ENCODE assay signal across 8 cellular contexts in genomic region chr1:40064797-40065492, GRCh38. TPM values are rescaled to one million over a fixed set of nuclear protein-coding genes. Genes with fewer than 3 reads are reported as not detected.
DNase-seq lines count a peak whose midpoint lies in the region; ATAC-seq and TF ChIP-seq lines count a peak whose summit lies in the region.

No MANE protein-coding gene starts in this region.

- ATAC-seq in activated CD4-positive, alpha-beta T cell treated with anti-CD3 and anti-CD28 coated beads for 36 hours, result no peak
- peak; percentile 70 for ATAC-seq in HG03039 (IDR thresholded peaks at IDR 0.05; ENCODE audit: unreplicated experiment)
- ATAC-seq in T-helper 17 cell, result peak; percentile 59

- TF ChIP-seq CTCF in neural crest cell (conservative IDR thresholded peaks at IDR 0.05), result no peak

- intact Hi-C loops in activated CD4-positive, alpha-beta T cell treated with anti-CD3 and anti-CD28 coated beads for 36 hours (cut with DNase I, micrococcal nuclease), result no loop called here
- intact Hi-C loops in posterior cingulate gyrus (cut with DNase I), result no loop called here

- peak overlapping the region; percentile 94 for H3K27ac Mint-ChIP-seq in activated CD4-positive, alpha-beta T cell treated with anti-CD3 and anti-CD28 coated beads for 36 hours
- peak overlapping the region; percentile 91 for H3K27ac Mint-ChIP-seq in T-helper 17 cell
- H3K27ac Mint-ChIP-seq in neural crest cell (ENCODE audit: unreplicated experiment), result peak overlapping the region; percentile 73

- H3K27me3 Mint-ChIP-seq in activated CD4-positive, alpha-beta T cell treated with anti-CD3 and anti-CD28 coated beads for 36 hours, result no peaks in the 10 kb centered on the region
- H3K27me3 Mint-ChIP-seq in T-helper 17 cell (no peaks in the 10 kb centered on the region), neural crest cell (ENCODE audit: low read depth) (no peaks in the 10 kb centered on the region)

- H3K9me3 ChIP-seq in T-helper 17 cell (ENCODE audit: control insufficient read depth, low read length, poor library complexity, severe bottlenecking), result no peaks in the 10 kb centered on the region

- H3K4me3 Mint-ChIP-seq in activated CD4-positive, alpha-beta T cell treated with anti-CD3 and anti-CD28 coated beads for 36 hours, result no peak overlapping the region
- H3K4me3 Mint-ChIP-seq in T-helper 17 cell, result no peak overlapping the region
- no peak overlapping the region for H3K4me3 Mint-ChIP-seq in neural crest cell

- no peak for DNase-seq in activated CD4-positive, alpha-beta T cell treated with anti-CD3 and anti-CD28 coated beads for 36 hours
- DNase-seq in activated CD4-positive, alpha-beta T cell treated with anti-CD3 and anti-CD28 coated beads for 1 hour, result no peak
- DNase-seq in T-helper 17 cell, result no peak
- no peak for DNase-seq in neural crest cell (ENCODE audit: low read depth, low spot score)
- DNase-seq in NCI-H446 treated with DMSO at 0.1 percent for 48 hours (lab: John Stamatoyannopoulos, UW), result no peak
- DNase-seq in NCI-H1930 (lab: John Stamatoyannopoulos, UW), result no peak
- DNase-seq in posterior cingulate gyrus, result no peak

- H3K9me3 Mint-ChIP-seq in activated CD4-positive, alpha-beta T cell treated with anti-CD3 and anti-CD28 coated beads for 36 hours (ENCODE audit: low read depth), result no peaks in the 10 kb centered on the region
- no peaks in the 10 kb centered on the region for H3K9me3 Mint-ChIP-seq in neural crest cell

- peaks cover 80% of the 10 kb centered on the region for H3K36me3 Mint-ChIP-seq in activated CD4-positive, alpha-beta T cell treated with anti-CD3 and anti-CD28 coated beads for 36 hours (ENCODE audit: low read depth)
- H3K36me3 Mint-ChIP-seq in T-helper 17 cell (ENCODE audit: low read depth) (peaks cover 16% of the 10 kb centered on the region), neural crest cell (ENCODE audit: low read depth) (peaks cover 23% of the 10 kb centered on the region)

- H3K4me1 Mint-ChIP-seq in activated CD4-positive, alpha-beta T cell treated with anti-CD3 and anti-CD28 coated beads for 36 hours, result peaks cover 65% of the 10 kb centered on the region
- peaks cover 49% of the 10 kb centered on the region for H3K4me1 Mint-ChIP-seq in T-helper 17 cell
- H3K4me1 Mint-ChIP-seq in neural crest cell, result peaks cover 5% of the 10 kb centered on the region

- POLR2A ChIA-PET in activated CD4-positive, alpha-beta T cell treated with anti-CD3 and anti-CD28 coated beads for 36 hours (lab: Charles Lee), result no interaction called here

- CTCF ChIA-PET in activated CD4-positive, alpha-beta T cell treated with anti-CD3 and anti-CD28 coated beads for 36 hours (lab: Charles Lee), result interaction anchor here (0.7 to 1.5 kb wide), 4 partner anchors 8 to 149 kb away, joined by 3 to 5 read pairs (median 4); no protein-coding TSS in a partner anchor

RNA-seq across cellular contexts. Expression of gene CAP1, which starts 24.4 kb away (rescaled TPM):
- 100 to 1,000 TPM; 527 to 553 TPM for total RNA-seq in activated CD4-positive, alpha-beta T cell treated with anti-CD3 and anti-CD28 coated beads for 36 hours
- total RNA-seq in T-helper 17 cell, result 100 to 1,000 TPM; 244 to 273 TPM
- 213 TPM in 2 replicates for total RNA-seq in neural crest cell

RNA-seq across cellular contexts. Expression of gene PPT1, which starts 32.1 kb away (rescaled TPM):
- 10 to 100 TPM; 75.4 to 77.4 TPM for total RNA-seq in activated CD4-positive, alpha-beta T cell treated with anti-CD3 and anti-CD28 coated beads for 36 hours
- total RNA-seq in T-helper 17 cell, result 10 to 100 TPM; 39.7 to 41.3 TPM
- total RNA-seq in neural crest cell, result 91.2 and 95.4 TPM in 2 replicates
